ENCODE assay signal across 21 cellular contexts in genomic region chr1:29999595-29999994, GRCh38.
"Had no signal": no experiment of that assay in that cellular context is flagged by ENCODE, and none has a peak within 500 bp of the region (broad histone marks: within the 10 kb centered on the region; RNA-seq: fewer than 3 reads in every experiment).

No MANE protein-coding gene starts in this region.

- H3K27me3 ChIP-seq: colonic mucosa, gastrocnemius medialis had no signal

- ATAC-seq: effector memory CD8-positive, alpha-beta T cell; esophagus mucosa; gastrocnemius medialis; heart right ventricle; left cardiac atrium; left lung; left ventricle myocardium superior; lower lobe of right lung; mucosa of descending colon had no signal

- DNase-seq: colonic mucosa; cortex of kidney; effector CD8-positive, alpha-beta T cell; effector memory CD8-positive, alpha-beta T cell; endodermal cell; erythroblast; foreskin melanocyte; gastrocnemius medialis; glutamatergic neuron; head of caudate nucleus; heart right ventricle; hippocampal formation; left cardiac atrium; left lung; left ventricle myocardium superior; lower lobe of right lung; mammary epithelial cell; mucosa of descending colon; naive B cell had no signal

- H3K27ac ChIP-seq: colonic mucosa, epithelial cell of prostate, gastrocnemius medialis, heart right ventricle, left lung, lower lobe of right lung had no signal

- H3K4me3 ChIP-seq: colonic mucosa, gastrocnemius medialis, heart right ventricle, left lung, lower lobe of right lung, mucosa of descending colon had no signal

- H3K4me1 ChIP-seq: colonic mucosa, gastrocnemius medialis, heart right ventricle, left lung, lower lobe of right lung had no signal

- H3K9me3 ChIP-seq: colonic mucosa, gastrocnemius medialis, mucosa of descending colon had no signal

- H3K36me3 ChIP-seq: colonic mucosa, gastrocnemius medialis, heart right ventricle, left lung, lower lobe of right lung had no signal
